1 cellular context compared by ENCODE assay signal in the genomic region with DNA sequence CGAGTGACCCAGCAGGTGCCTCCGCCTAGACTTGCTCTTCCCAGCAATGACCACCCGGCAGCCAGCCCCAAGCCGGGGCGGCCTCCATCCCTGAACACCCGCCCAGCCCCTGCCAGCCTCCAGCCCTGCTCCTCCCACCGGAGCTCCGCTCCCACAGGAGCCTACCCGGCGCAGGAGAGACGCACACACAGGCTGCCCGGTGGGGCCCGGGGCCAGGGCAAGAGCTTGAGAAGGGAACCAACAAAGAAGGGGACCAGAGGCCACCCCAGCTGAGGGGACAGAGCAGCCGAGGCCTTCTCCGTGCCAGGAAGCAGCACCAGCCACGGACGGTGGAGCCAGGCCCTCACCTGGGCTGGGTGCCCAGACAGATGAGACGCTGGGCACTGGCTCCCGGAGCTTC.
TF ChIP-seq lines count a peak whose summit lies in the region.

No MANE protein-coding gene starts in this region.

TF ChIP-seq in HCT116, 20 proteins besides CTCF, POLR2A, EP300 and RAD21:
- no peak for TF ChIP-seq SRF (IDR thresholded peaks at IDR 0.05; ENCODE audit: low read depth)
- no peak for TF ChIP-seq MAX (IDR thresholded peaks at IDR 0.05)
- TF ChIP-seq ZNF274 (IDR thresholded peaks at IDR 0.05; ENCODE audit: low read depth, low read length), result no peak
- TF ChIP-seq ELF1 (IDR thresholded peaks at IDR 0.05; ENCODE audit: borderline replicate concordance, low read depth), result no peak
- no peak for TF ChIP-seq EZH2 (IDR thresholded peaks at IDR 0.05)
- TF ChIP-seq EGR1 (IDR thresholded peaks at IDR 0.05; ENCODE audit: low read depth), result no peak
- no peak for TF ChIP-seq POLR2AphosphoS5 (IDR thresholded peaks at IDR 0.05; ENCODE audit: low read depth, low read length)
- no peak for TF ChIP-seq TCF7L2 (IDR thresholded peaks at IDR 0.05; ENCODE audit: borderline replicate concordance, extremely low read depth, insufficient read depth, insufficient read length)
- TF ChIP-seq, protein P1, sequence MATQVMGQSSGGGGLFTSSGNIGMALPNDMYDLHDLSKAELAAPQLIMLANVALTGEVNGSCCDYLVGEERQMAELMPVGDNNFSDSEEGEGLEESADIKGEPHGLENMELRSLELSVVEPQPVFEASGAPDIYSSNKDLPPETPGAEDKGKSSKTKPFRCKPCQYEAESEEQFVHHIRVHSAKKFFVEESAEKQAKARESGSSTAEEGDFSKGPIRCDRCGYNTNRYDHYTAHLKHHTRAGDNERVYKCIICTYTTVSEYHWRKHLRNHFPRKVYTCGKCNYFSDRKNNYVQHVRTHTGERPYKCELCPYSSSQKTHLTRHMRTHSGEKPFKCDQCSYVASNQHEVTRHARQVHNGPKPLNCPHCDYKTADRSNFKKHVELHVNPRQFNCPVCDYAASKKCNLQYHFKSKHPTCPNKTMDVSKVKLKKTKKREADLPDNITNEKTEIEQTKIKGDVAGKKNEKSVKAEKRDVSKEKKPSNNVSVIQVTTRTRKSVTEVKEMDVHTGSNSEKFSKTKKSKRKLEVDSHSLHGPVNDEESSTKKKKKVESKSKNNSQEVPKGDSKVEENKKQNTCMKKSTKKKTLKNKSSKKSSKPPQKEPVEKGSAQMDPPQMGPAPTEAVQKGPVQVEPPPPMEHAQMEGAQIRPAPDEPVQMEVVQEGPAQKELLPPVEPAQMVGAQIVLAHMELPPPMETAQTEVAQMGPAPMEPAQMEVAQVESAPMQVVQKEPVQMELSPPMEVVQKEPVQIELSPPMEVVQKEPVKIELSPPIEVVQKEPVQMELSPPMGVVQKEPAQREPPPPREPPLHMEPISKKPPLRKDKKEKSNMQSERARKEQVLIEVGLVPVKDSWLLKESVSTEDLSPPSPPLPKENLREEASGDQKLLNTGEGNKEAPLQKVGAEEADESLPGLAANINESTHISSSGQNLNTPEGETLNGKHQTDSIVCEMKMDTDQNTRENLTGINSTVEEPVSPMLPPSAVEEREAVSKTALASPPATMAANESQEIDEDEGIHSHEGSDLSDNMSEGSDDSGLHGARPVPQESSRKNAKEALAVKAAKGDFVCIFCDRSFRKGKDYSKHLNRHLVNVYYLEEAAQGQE (IDR thresholded peaks at IDR 0.05; ENCODE audit: low read depth), result no peak
- TF ChIP-seq, protein P2, sequence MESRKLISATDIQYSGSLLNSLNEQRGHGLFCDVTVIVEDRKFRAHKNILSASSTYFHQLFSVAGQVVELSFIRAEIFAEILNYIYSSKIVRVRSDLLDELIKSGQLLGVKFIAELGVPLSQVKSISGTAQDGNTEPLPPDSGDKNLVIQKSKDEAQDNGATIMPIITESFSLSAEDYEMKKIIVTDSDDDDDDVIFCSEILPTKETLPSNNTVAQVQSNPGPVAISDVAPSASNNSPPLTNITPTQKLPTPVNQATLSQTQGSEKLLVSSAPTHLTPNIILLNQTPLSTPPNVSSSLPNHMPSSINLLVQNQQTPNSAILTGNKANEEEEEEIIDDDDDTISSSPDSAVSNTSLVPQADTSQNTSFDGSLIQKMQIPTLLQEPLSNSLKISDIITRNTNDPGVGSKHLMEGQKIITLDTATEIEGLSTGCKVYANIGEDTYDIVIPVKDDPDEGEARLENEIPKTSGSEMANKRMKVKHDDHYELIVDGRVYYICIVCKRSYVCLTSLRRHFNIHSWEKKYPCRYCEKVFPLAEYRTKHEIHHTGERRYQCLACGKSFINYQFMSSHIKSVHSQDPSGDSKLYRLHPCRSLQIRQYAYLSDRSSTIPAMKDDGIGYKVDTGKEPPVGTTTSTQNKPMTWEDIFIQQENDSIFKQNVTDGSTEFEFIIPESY (IDR thresholded peaks at IDR 0.05; ENCODE audit: extremely low read depth, insufficient replicate concordance, low read length), result no peak
- no peak for TF ChIP-seq CEBPB (IDR thresholded peaks at IDR 0.05; ENCODE audit: low read depth)
- TF ChIP-seq SIN3A (IDR thresholded peaks at IDR 0.05; ENCODE audit: low read depth), result no peak
- TF ChIP-seq JUND (IDR thresholded peaks at IDR 0.05), result no peak
- TF ChIP-seq CBX3 (IDR thresholded peaks at IDR 0.05; ENCODE audit: low read depth), result no peak
- no peak for TF ChIP-seq FOSL1 (IDR thresholded peaks at IDR 0.05; ENCODE audit: low read depth)
- no peak for TF ChIP-seq EZH2phosphoT487 (IDR thresholded peaks at IDR 0.05; ENCODE audit: borderline replicate concordance)
- no peak for TF ChIP-seq SP1 (IDR thresholded peaks at IDR 0.05; ENCODE audit: low read depth)
- TF ChIP-seq ATF3 (IDR thresholded peaks at IDR 0.05), result no peak
- no peak for TF ChIP-seq ZFX (IDR thresholded peaks at IDR 0.05)
- TF ChIP-seq YY1 (IDR thresholded peaks at IDR 0.05; ENCODE audit: extremely low read depth, insufficient replicate concordance, low read depth, low read length), result no peak
